ENCODE assay signal across 1 cellular context in the genomic region with DNA sequence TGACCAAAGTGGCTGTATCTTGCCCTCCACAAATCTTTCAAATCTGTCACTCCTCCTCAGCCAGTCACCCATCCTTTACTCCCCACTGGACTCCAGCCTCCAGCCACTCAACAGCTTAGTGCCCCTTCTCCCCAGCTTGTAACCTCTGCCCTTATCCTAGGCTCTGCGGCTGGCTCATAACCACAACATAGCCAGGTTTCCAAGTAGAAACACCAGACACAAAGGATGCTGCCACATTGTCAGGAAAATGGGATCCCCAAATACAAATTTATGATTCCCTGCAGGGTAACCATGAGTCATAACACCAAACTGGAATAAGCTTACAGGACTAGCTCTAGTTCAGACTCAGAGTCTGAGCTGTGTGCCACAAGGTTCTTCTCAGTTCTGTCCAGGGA.
TF ChIP-seq lines count a peak whose summit lies in the region.

No MANE protein-coding gene starts in this region.

TF ChIP-seq in WTC11, 78 proteins besides CTCF, POLR2A, EP300 and RAD21 (continued from another document):
- TF ChIP-seq, protein P1, sequence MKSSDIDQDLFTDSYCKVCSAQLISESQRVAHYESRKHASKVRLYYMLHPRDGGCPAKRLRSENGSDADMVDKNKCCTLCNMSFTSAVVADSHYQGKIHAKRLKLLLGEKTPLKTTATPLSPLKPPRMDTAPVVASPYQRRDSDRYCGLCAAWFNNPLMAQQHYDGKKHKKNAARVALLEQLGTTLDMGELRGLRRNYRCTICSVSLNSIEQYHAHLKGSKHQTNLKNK (CRISPR knock-in tag; IDR thresholded peaks at IDR 0.05): no peak
- TF ChIP-seq, protein P2, sequence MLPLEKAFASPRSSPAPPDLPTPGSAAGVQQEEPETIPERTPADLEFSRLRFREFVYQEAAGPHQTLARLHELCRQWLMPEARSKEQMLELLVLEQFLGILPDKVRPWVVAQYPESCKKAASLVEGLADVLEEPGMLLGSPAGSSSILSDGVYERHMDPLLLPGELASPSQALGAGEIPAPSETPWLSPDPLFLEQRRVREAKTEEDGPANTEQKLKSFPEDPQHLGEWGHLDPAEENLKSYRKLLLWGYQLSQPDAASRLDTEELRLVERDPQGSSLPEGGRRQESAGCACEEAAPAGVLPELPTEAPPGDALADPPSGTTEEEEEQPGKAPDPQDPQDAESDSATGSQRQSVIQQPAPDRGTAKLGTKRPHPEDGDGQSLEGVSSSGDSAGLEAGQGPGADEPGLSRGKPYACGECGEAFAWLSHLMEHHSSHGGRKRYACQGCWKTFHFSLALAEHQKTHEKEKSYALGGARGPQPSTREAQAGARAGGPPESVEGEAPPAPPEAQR (CRISPR knock-in tag; IDR thresholded peaks at IDR 0.05): no peak
- TF ChIP-seq SOX15 (CRISPR knock-in tag; IDR thresholded peaks at IDR 0.05): no peak
- TF ChIP-seq FOXP1 (CRISPR knock-in tag; IDR thresholded peaks at IDR 0.05; ENCODE audit: borderline replicate concordance): no peak
- no peak for TF ChIP-seq ZBTB21 (CRISPR knock-in tag; IDR thresholded peaks at IDR 0.05; ENCODE audit: borderline replicate concordance)
- TF ChIP-seq ZNF121 (CRISPR knock-in tag; IDR thresholded peaks at IDR 0.05): no peak
- TF ChIP-seq ATF1 (CRISPR knock-in tag; IDR thresholded peaks at IDR 0.05): no peak
